ENCODE assay signal across 20 cellular contexts in the genomic region with DNA sequence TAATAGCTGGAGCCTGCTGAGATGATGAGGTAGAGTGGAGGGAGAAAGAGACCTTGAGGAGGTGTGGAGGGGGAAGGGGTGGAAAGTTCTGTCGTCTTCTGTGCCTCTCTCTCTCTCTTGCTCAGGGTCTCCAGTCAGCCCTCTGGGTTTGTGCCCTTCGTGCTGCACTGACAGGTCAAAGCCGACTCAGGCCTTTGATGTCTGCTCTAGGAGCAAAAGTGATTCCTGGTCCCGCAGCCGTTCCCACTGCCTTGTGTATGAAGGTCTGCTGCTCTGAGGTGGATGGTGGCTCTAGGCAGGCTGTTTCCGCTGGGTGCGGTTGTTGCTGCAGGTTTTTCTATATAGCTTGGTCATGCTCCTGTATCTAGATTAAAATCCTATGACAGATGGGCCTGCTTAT.
"Had no signal": no experiment of that assay in that cellular context is flagged by ENCODE, and none has a peak within 500 bp of the region (broad histone marks: within the 10 kb centered on the region; RNA-seq: fewer than 3 reads in every experiment).

No MANE protein-coding gene starts in this region.

- H3K36me3 Mint-ChIP-seq: activated naive CD4-positive, alpha-beta T cell treated with anti-CD3 and anti-CD28 coated beads, Interleukin-2, amount 50 U/mL, for 72 hours; natural killer cell treated with Interleukin-12 subunit alpha and Interleukin-12 subunit beta and Interleukin-15 and Interleukin-18, amount 100 ng/mL, for 72 hours; stimulated activated effector memory CD8-positive, alpha-beta T cell treated with anti-CD3 and anti-CD28 coated beads, Interleukin-12 subunit alpha, Interleukin-12 subunit beta, amount 100 ng/mL, for 72 hours had no signal

- ATAC-seq: activated naive CD4-positive, alpha-beta T cell treated with anti-CD3 and anti-CD28 coated beads, Interleukin-2, amount 50 U/mL, for 72 hours; body of pancreas; natural killer cell treated with Interleukin-12 subunit alpha and Interleukin-12 subunit beta and Interleukin-15 and Interleukin-18, amount 100 ng/mL, for 72 hours; sciatic nerve; stimulated activated effector memory CD8-positive, alpha-beta T cell treated with anti-CD3 and anti-CD28 coated beads, Interleukin-12 subunit alpha, Interleukin-12 subunit beta, amount 100 ng/mL, for 72 hours; T-helper 17 cell had no signal

- H3K27ac ChIP-seq: body of pancreas, dorsolateral prefrontal cortex, epithelial cell of prostate, prostate gland, stomach, upper lobe of left lung had no signal

- H3K27ac Mint-ChIP-seq: activated naive CD4-positive, alpha-beta T cell treated with anti-CD3 and anti-CD28 coated beads, Interleukin-2, amount 50 U/mL, for 72 hours; activated T-helper 1 cell treated with anti-CD3 and anti-CD28 coated beads, Interleukin-12 subunit alpha, Interleukin-12 subunit beta, Interleukin-2, Interleukin-4 antibody, amounts not matched to agents 30 ng/mL and 10 ng/mL and 1 ng/mL, durations not matched to agents 14 hours and 24 hours and 36 hours; natural killer cell treated with Interleukin-12 subunit alpha and Interleukin-12 subunit beta and Interleukin-15 and Interleukin-18, amount 100 ng/mL, for 72 hours; stimulated activated effector memory CD8-positive, alpha-beta T cell treated with anti-CD3 and anti-CD28 coated beads, Interleukin-12 subunit alpha, Interleukin-12 subunit beta, amount 100 ng/mL, for 72 hours; T-helper 17 cell had no signal

- H3K36me3 ChIP-seq: prostate gland, stomach, upper lobe of left lung, WERI-Rb-1 had no signal

- H3K27me3 Mint-ChIP-seq: natural killer cell treated with Interleukin-12 subunit alpha and Interleukin-12 subunit beta and Interleukin-15 and Interleukin-18, amount 100 ng/mL, for 72 hours had no signal

- H3K4me3 Mint-ChIP-seq: activated T-helper 1 cell treated with anti-CD3 and anti-CD28 coated beads, Interleukin-12 subunit alpha, Interleukin-12 subunit beta, Interleukin-2, Interleukin-4 antibody, amounts not matched to agents 30 ng/mL and 10 ng/mL and 1 ng/mL, durations not matched to agents 14 hours and 24 hours and 36 hours; natural killer cell treated with Interleukin-12 subunit alpha and Interleukin-12 subunit beta and Interleukin-15 and Interleukin-18, amount 100 ng/mL, for 72 hours; stimulated activated effector memory CD8-positive, alpha-beta T cell treated with anti-CD3 and anti-CD28 coated beads, Interleukin-12 subunit alpha, Interleukin-12 subunit beta, amount 100 ng/mL, for 72 hours; T-helper 17 cell had no signal

- H3K4me2 ChIP-seq: smooth muscle cell had no signal

- H3K4me3 ChIP-seq: body of pancreas, dorsolateral prefrontal cortex, prostate gland, smooth muscle cell, stomach, upper lobe of left lung had no signal

- H3K9me3 ChIP-seq: body of pancreas, prostate gland, stomach, upper lobe of left lung had no signal

- H3K27me3 ChIP-seq: body of pancreas, dorsolateral prefrontal cortex, stomach, upper lobe of left lung had no signal

- H3K9me3 Mint-ChIP-seq: activated naive CD4-positive, alpha-beta T cell treated with anti-CD3 and anti-CD28 coated beads, Interleukin-2, amount 50 U/mL, for 72 hours; activated T-helper 1 cell treated with anti-CD3 and anti-CD28 coated beads, Interleukin-12 subunit alpha, Interleukin-12 subunit beta, Interleukin-2, Interleukin-4 antibody, amounts not matched to agents 30 ng/mL and 10 ng/mL and 1 ng/mL, durations not matched to agents 14 hours and 24 hours and 36 hours; natural killer cell treated with Interleukin-12 subunit alpha and Interleukin-12 subunit beta and Interleukin-15 and Interleukin-18, amount 100 ng/mL, for 72 hours had no signal

- DNase-seq: activated CD4-positive, alpha-beta T cell treated with anti-CD3 and anti-CD28 coated beads, Interleukin-2, amount 50 U/mL, for 4 hours; activated gamma-delta T cell treated with Interleukin-2 at 50 U/mL for 16 hours; amygdala; body of pancreas; dorsolateral prefrontal cortex; foreskin melanocyte; hypothalamus; stimulated activated CD4-positive, alpha-beta T cell treated with anti-CD3 and anti-CD28 coated beads, Interleukin-4, amount 100 ng/mL, for 24 hours; stomach; T-helper 17 cell; upper lobe of left lung; WERI-Rb-1 had no signal
